In genomic region chr15:96337354-96337990, GRCh38 we compare ENCODE assay signal across 11 cellular contexts. TPM values are rescaled to one million over a fixed set of nuclear protein-coding genes. Genes with fewer than 3 reads are reported as not detected.
DNase-seq lines count a peak whose midpoint lies in the region; ATAC-seq, FAIRE-seq and TF ChIP-seq lines count a peak whose summit lies in the region.
"Had no signal": no experiment of that assay in that cellular context is flagged by ENCODE, and none has a peak within 500 bp of the region (broad histone marks: within the 10 kb centered on the region; RNA-seq: fewer than 3 reads in every experiment).

No MANE protein-coding gene starts in this region.

- H3K4me3 ChIP-seq in GM23338 (peak overlapping the region; percentile 37; the same call in 1 of the 2 replicates), ascending aorta (peak overlapping the region; percentile 95), iPS-18a (ENCODE audit: low read length) (peak overlapping the region; percentile 26), skeletal muscle cell (ENCODE audit: low read depth, low read length) (peak overlapping the region; percentile 93)

- no peak overlapping the region for H3K27ac Mint-ChIP-seq in GM23338

- FAIRE-seq in urothelium cell line (lab: Jason Lieb, UNC): no peak
- FAIRE-seq: RCC 7860 had no signal

- intact Hi-C loops in ascending aorta (cut with DNase I): loop anchor here (10.0 kb wide), 2 partner anchors 463 to 923 kb away; no protein-coding TSS in a partner anchor

- peaks cover 71% of the 10 kb centered on the region for H3K4me1 Mint-ChIP-seq in GM23338

- H3K36me3 Mint-ChIP-seq in GM23338 (ENCODE audit: low read depth): no peaks in the 10 kb centered on the region

- H3K27me3 Mint-ChIP-seq in GM23338 (ENCODE audit: insufficient read depth, low read depth, poor library complexity): peaks cover 98% of the 10 kb centered on the region

- no peaks in the 10 kb centered on the region for H3K79me2 ChIP-seq in GM23338 (replicated peaks; ENCODE audit: insufficient read depth)

- peaks cover 3% of the 10 kb centered on the region; the same call in 2 of the 3 replicates for H3K9me3 Mint-ChIP-seq in GM23338
- H3K9me3 Mint-ChIP-seq: activated T-cell treated with anti-CD3 and anti-CD28 coated beads, Interleukin-2, amount 50 U/mL, for 4 hours had no signal

- peak overlapping the region; percentile 28; the same call in 1 of the 3 replicates for H3K4me3 Mint-ChIP-seq in GM23338
- H3K4me3 Mint-ChIP-seq: activated T-cell treated with anti-CD3 and anti-CD28 coated beads, Interleukin-2, amount 50 U/mL, for 4 hours had no signal

- DNase-seq in GM23338 (ENCODE audit: low spot score): peak; percentile 54
- no peak for DNase-seq in ascending aorta (ENCODE audit: low spot score in 2 of 2)
- no peak for DNase-seq in skeletal muscle cell (ENCODE audit: low read depth)
- DNase-seq in urothelium cell line (ENCODE audit: low spot score): no peak
- no peak for DNase-seq in AML-193 (lab: John Stamatoyannopoulos, UW)
- DNase-seq: activated T-cell treated with anti-CD3 and anti-CD28 coated beads, Interleukin-2, amount 50 U/mL, for 4 hours; stimulated activated CD4-positive, alpha-beta T cell treated with anti-CD3 and anti-CD28 coated beads, Interleukin-2, amount 100 ng/mL, for 24 hours had no signal

- peaks cover 96% of the 10 kb centered on the region for H3K27me3 ChIP-seq in GM23338 (ENCODE audit: insufficient read depth)
- H3K27me3 ChIP-seq in ascending aorta: no peaks in the 10 kb centered on the region
- peaks cover 93% of the 10 kb centered on the region for H3K27me3 ChIP-seq in iPS-18a (ENCODE audit: control insufficient read depth, insufficient read depth, low read length)

- no peak overlapping the region for H2AFZ ChIP-seq in GM23338

- peaks cover 21% of the 10 kb centered on the region for H3F3A ChIP-seq in GM23338 (replicated peaks; ENCODE audit: low read depth)

- H3K36me3 ChIP-seq in GM23338 (ENCODE audit: insufficient read depth) (no peaks in the 10 kb centered on the region), ascending aorta (peaks cover 4 to 29% of the 10 kb centered on the region in 2 donors), iPS-18a (ENCODE audit: control insufficient read depth, low read depth, low read length) (no peaks in the 10 kb centered on the region)

- H3K9me3 ChIP-seq in ascending aorta (no peaks in the 10 kb centered on the region), iPS-18a (ENCODE audit: control insufficient read depth, low read depth, low read length) (no peaks in the 10 kb centered on the region)

- H3K9ac ChIP-seq in iPS-18a (ENCODE audit: low read length): peak overlapping the region; percentile 2

- no peaks in the 10 kb centered on the region for H3K9me2 ChIP-seq in GM23338 (ENCODE audit: insufficient read depth)

- no peak overlapping the region for H3K27ac ChIP-seq in GM23338 (ENCODE audit: low read depth)
- H3K27ac ChIP-seq in ascending aorta: peak overlapping the region; percentile 91
- no peak overlapping the region for H3K27ac ChIP-seq in iPS-18a (ENCODE audit: low read length)

- H3K4me1 ChIP-seq in GM23338 (ENCODE audit: insufficient read depth) (peaks cover 82% of the 10 kb centered on the region), ascending aorta (peaks cover 0 to 3% of the 10 kb centered on the region in 2 donors), iPS-18a (ENCODE audit: control insufficient read depth, low read depth, low read length) (peaks cover 57% of the 10 kb centered on the region)

- 0 out of 2 replicates have a peak, but pooled peaks cover 10% of the 10 kb centered on the region for H4K20me1 ChIP-seq in GM23338 (replicated peaks; ENCODE audit: insufficient read depth)

- peak overlapping the region; percentile 73 for H3K4me2 ChIP-seq in GM23338

- no peak for TF ChIP-seq CTCF in GM23338 (conservative IDR thresholded peaks at IDR 0.05; ENCODE audit: low read depth in 2 of 2)
- no peak for TF ChIP-seq CTCF in ascending aorta (IDR thresholded peaks at IDR 0.05)

- no peak for ATAC-seq in GM23338
- ATAC-seq in activated CD4-positive, CD25-positive, alpha-beta regulatory T cell treated with anti-CD3 and anti-CD28 coated beads, Interleukin-2, amount 50 U/mL, for 24 hours: no peak
- no peak for ATAC-seq in GM19023 (IDR thresholded peaks at IDR 0.05; ENCODE audit: unreplicated experiment)
- ATAC-seq: activated T-cell treated with anti-CD3 and anti-CD28 coated beads, Interleukin-2, amount 50 U/mL, for 4 hours had no signal

TF ChIP-seq in GM23338, 12 proteins besides CTCF, POLR2A, EP300 and RAD21:
- no peak for TF ChIP-seq ZNF114 (CRISPR knock-in tag; IDR thresholded peaks at IDR 0.05)
- peak; percentile 65 for TF ChIP-seq EZH2 (IDR thresholded peaks at IDR 0.05; ENCODE audit: low read depth, unreplicated experiment)
- no peak for TF ChIP-seq POLR2AphosphoS5 (IDR thresholded peaks at IDR 0.05; ENCODE audit: low read depth)
TF ChIP-seq in GM23338: peak in this region for 1.

RNA-seq across cellular contexts. Expression of gene NR2F2, which starts 7.0 kb away (rescaled TPM):
- total RNA-seq in GM23338 (2014; rRNA removed; shearing (Covaris generic)): not detected in 2 replicates
- 0.16 and 0.23 TPM in 2 replicates for polyA plus RNA-seq in GM23338 (2016; fragmentation: Nextera tagmentation; extraction: Ambion mirVana)
- total RNA-seq in ascending aorta: 126 TPM

Comparison
In these comparisons a context has a peak if more than half of its experiments do, and no peak if none do; other contexts are left out.
1. H3K27ac ChIP-seq: peak in ascending aorta (2 of 2); none in GM23338 (single experiment) and iPS-18a (single experiment).
2. H3K4me3 ChIP-seq: peak in every context shown above with its lines; median percentile 95 in ascending aorta; 93 in skeletal muscle cell; 37 in GM23338; 26 in iPS-18a.
3. RNA of gene NR2F2, which starts 7.0 kb away (total RNA-seq): 126 TPM in ascending aorta (single experiment); not detected in GM23338; every median in the first group is over 100 times any median in the second.